21 cellular contexts compared by ENCODE assay signal in the genomic region with DNA sequence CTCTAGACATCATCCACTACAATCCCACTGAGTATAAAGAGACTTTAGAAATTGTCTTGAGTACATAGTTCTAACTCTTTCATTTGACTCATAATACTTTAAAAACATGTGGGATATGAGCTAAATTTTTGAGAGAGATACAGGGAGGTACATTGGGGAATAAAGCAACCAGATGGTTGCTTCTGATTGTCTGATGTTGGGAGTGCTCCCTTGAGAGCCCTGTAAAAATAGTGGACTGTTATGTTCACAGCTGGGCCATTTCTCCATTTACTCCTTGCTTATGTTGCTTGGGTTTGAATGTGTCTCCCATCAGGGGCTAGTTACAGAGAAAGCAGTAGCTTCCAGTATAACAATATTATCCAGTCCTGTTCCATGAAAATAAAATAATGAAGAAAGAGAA.
DNase-seq lines count a peak whose midpoint lies in the region; ATAC-seq, FAIRE-seq and TF ChIP-seq lines count a peak whose summit lies in the region.
"Had no signal": no experiment of that assay in that cellular context is flagged by ENCODE, and none has a peak within 500 bp of the region (broad histone marks: within the 10 kb centered on the region; RNA-seq: fewer than 3 reads in every experiment).

No MANE protein-coding gene starts in this region.

- H3K4me3 Mint-ChIP-seq in glutamatergic neuron (ENCODE audit: unreplicated experiment): peak overlapping the region; percentile 75
- H3K4me3 Mint-ChIP-seq: CD14-positive monocyte; CD4-positive, alpha-beta memory T cell; H9; IgD-negative memory B cell had no signal

- no peak overlapping the region for H3K4me3 ChIP-seq in BLaER1 treated with 17β-estradiol and CSF1 and Interleukin-3, amounts not matched to agents 10 nM and 100 nM
- H3K4me3 ChIP-seq in HepG2 (replicated peaks in 1 of 3; ENCODE audit: insufficient read depth in 1 of 3, low read depth in 2 of 3, low read length in 3 of 3): no peak overlapping the region
- H3K4me3 ChIP-seq: GM12878 had no signal

- intact Hi-C loops in HepG2 (cut with micrococcal nuclease; ENCODE audit: unreplicated experiment): no loop called here

- no peak for TF ChIP-seq RAD21 in HepG2 (CRISPR knock-in tag; IDR thresholded peaks at IDR 0.05)

- in situ Hi-C loops in HepG2 (cut with HindIII; ENCODE audit: extremely low pct_ligation_motif_present, low pct_unique_long_range_greater_than_20kb): no loop called here

- H3K4me2 ChIP-seq in BLaER1 treated with 17β-estradiol and CSF1 and Interleukin-3, amounts not matched to agents 10 nM and 100 nM: peak overlapping the region in 7 of 11 experiments; percentile 4 to 58 (median 33); a peak in 9 of 22 replicates
- no peak overlapping the region for H3K4me2 ChIP-seq in HepG2 (ENCODE audit: low read depth, low read length)

- no peaks in the 10 kb centered on the region for H3K27me3 ChIP-seq in BLaER1 treated with 17β-estradiol and CSF1 and Interleukin-3, amounts not matched to agents 10 nM and 100 nM
- no peaks in the 10 kb centered on the region for H3K27me3 ChIP-seq in HepG2 (ENCODE audit: control insufficient read depth in 1 of 2, insufficient read depth in 2 of 2, low read length in 2 of 2)
- H3K27me3 ChIP-seq: BE2C had no signal

- no peak for TF ChIP-seq POLR2A in HepG2 (IDR thresholded peaks at IDR 0.05; ENCODE audit: insufficient read depth in 1 of 2, low read depth in 2 of 2, low read length in 2 of 2)

- FAIRE-seq in HepG2 (lab: Jason Lieb, UNC): no peak
- FAIRE-seq: A204.1, GM12878, H1 had no signal

- POLR2A ChIA-PET in HepG2 (lab: Yijun Ruan, JAX): no interaction called here

- no peak for TF ChIP-seq EP300 in HepG2 (IDR thresholded peaks at IDR 0.05; ENCODE audit: low read depth in 2 of 2, low read length in 2 of 2)
- TF ChIP-seq EP300 in HepG2 (CRISPR knock-in tag; IDR thresholded peaks at IDR 0.05; ENCODE audit: borderline replicate concordance): no peak

- no peaks in the 10 kb centered on the region for H3K79me2 ChIP-seq in HepG2 (ENCODE audit: insufficient read depth, low read length)

- H4K20me1 ChIP-seq in BLaER1 treated with 17β-estradiol and CSF1 and Interleukin-3, amounts not matched to agents 10 nM and 100 nM: no peaks in the 10 kb centered on the region
- no peaks in the 10 kb centered on the region for H4K20me1 ChIP-seq in HepG2 (ENCODE audit: insufficient read depth, low read length)

- no peak for ATAC-seq in GM19395 (IDR thresholded peaks at IDR 0.05; ENCODE audit: unreplicated experiment)
- ATAC-seq in HepG2: no peak
- ATAC-seq: GM12878 had no signal

- peaks cover 0 to 98% (median 11%) of the 10 kb centered on the region in 11 experiments; a peak in 14 of 22 replicates for H3K36me3 ChIP-seq in BLaER1 treated with 17β-estradiol and CSF1 and Interleukin-3, amounts not matched to agents 10 nM and 100 nM
- H3K36me3 ChIP-seq in HepG2 (replicated peaks in 1 of 2; ENCODE audit: control insufficient read depth in 1 of 2, insufficient read depth in 2 of 2, low read length in 2 of 2): peaks cover 1 to 9% of the 10 kb centered on the region in 2 experiments; a peak in 3 of 5 replicates

- no peak overlapping the region for H2AFZ ChIP-seq in HepG2 (ENCODE audit: low read length)

- no peaks in the 10 kb centered on the region for H3K36me3 Mint-ChIP-seq in glutamatergic neuron (ENCODE audit: unreplicated experiment)

- H3K4me1 ChIP-seq in BLaER1 treated with 17β-estradiol and CSF1 and Interleukin-3, amounts not matched to agents 10 nM and 100 nM: peaks cover 0 to 15% (median 7%) of the 10 kb centered on the region in 10 experiments; a peak in 11 of 20 replicates
- H3K4me1 ChIP-seq in HepG2 (ENCODE audit: insufficient read depth, low read length): no peaks in the 10 kb centered on the region

- H3K27ac Mint-ChIP-seq in glutamatergic neuron (ENCODE audit: unreplicated experiment): peak overlapping the region; percentile 95
- H3K27ac Mint-ChIP-seq: CD4-positive, alpha-beta memory T cell; H9; IgD-negative memory B cell had no signal

- H3K9me3 ChIP-seq in BLaER1 treated with 17β-estradiol and CSF1 and Interleukin-3, amounts not matched to agents 10 nM and 100 nM (replicated peaks in 1 of 11): no peaks in the 10 kb centered on the region
- no peaks in the 10 kb centered on the region for H3K9me3 ChIP-seq in HepG2 (ENCODE audit: low read length)
- H3K9me3 ChIP-seq: BE2C had no signal

- H3K9me3 Mint-ChIP-seq in glutamatergic neuron (ENCODE audit: unreplicated experiment): peaks cover 8% of the 10 kb centered on the region
- H3K9me3 Mint-ChIP-seq: CD14-positive monocyte; CD4-positive, alpha-beta memory T cell; H9; IgD-negative memory B cell had no signal

- no TSS peak for BruUV-seq in HepG2 (replicated peaks; lab: Mats Ljungman, UMichigan)

- H3K9ac ChIP-seq in BLaER1 treated with 17β-estradiol and CSF1 and Interleukin-3, amounts not matched to agents 10 nM and 100 nM: no peak overlapping the region
- no peak overlapping the region for H3K9ac ChIP-seq in HepG2 (ENCODE audit: insufficient read depth, low read depth, low read length)

- DNase-seq in DMS 273 treated with DMSO at 0.1 percent for 48 hours (lab: John Stamatoyannopoulos, UW): peak; percentile 35
- DNase-seq in NCI-H2171 (lab: John Stamatoyannopoulos, UW): peak; percentile 83
- DNase-seq in glutamatergic neuron: no peak
- no peak for DNase-seq in NCI-H2196 treated with DMSO at 0.1 percent for 48 hours (lab: John Stamatoyannopoulos, UW; ENCODE audit: unreplicated experiment)
- no peak for DNase-seq in HepG2 (ENCODE audit: low spot score)
- DNase-seq: ACHN; BE2C; CD4-positive, alpha-beta memory T cell; DMS53; DND-41; EL; H9; KBM-7 had no signal

- CTCF ChIA-PET in HepG2 (lab: Yijun Ruan, JAX; ENCODE audit: low intra/inter-chr PET ratio, low total read pairs): no interaction called here

- peaks cover 24% of the 10 kb centered on the region for H3K4me1 Mint-ChIP-seq in glutamatergic neuron (ENCODE audit: low read depth, unreplicated experiment)
- H3K4me1 Mint-ChIP-seq: CD14-positive monocyte; CD4-positive, alpha-beta memory T cell had no signal

- H3K27ac ChIP-seq in BLaER1 treated with 17β-estradiol and CSF1 and Interleukin-3, amounts not matched to agents 10 nM and 100 nM: no peak overlapping the region
- no peak overlapping the region for H3K27ac ChIP-seq in HepG2 (ENCODE audit: extremely low read length, insufficient read depth, low read length)
- H3K27ac ChIP-seq: HL-60 had no signal

- H3K27me3 Mint-ChIP-seq in glutamatergic neuron (ENCODE audit: unreplicated experiment): peaks cover 2% of the 10 kb centered on the region
- H3K27me3 Mint-ChIP-seq: CD4-positive, alpha-beta memory T cell; IgD-negative memory B cell had no signal

- TF ChIP-seq CTCF in glutamatergic neuron (IDR thresholded peaks at IDR 0.05; ENCODE audit: partially characterized antibody, unreplicated experiment) (no peak), HepG2 (CRISPR knock-in tag; IDR thresholded peaks at IDR 0.05) (no peak)

TF ChIP-seq in HepG2, 621 proteins besides CTCF, POLR2A, EP300 and RAD21:
- TF ChIP-seq, protein P1, sequence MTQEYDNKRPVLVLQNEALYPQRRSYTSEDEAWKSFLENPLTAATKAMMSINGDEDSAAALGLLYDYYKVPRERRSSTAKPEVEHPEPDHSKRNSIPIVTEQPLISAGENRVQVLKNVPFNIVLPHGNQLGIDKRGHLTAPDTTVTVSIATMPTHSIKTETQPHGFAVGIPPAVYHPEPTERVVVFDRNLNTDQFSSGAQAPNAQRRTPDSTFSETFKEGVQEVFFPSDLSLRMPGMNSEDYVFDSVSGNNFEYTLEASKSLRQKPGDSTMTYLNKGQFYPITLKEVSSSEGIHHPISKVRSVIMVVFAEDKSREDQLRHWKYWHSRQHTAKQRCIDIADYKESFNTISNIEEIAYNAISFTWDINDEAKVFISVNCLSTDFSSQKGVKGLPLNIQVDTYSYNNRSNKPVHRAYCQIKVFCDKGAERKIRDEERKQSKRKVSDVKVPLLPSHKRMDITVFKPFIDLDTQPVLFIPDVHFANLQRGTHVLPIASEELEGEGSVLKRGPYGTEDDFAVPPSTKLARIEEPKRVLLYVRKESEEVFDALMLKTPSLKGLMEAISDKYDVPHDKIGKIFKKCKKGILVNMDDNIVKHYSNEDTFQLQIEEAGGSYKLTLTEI (CRISPR knock-in tag; conservative IDR thresholded peaks at IDR 0.05): no peak
- TF ChIP-seq HNF4A (CRISPR knock-in tag; IDR thresholded peaks at IDR 0.05) (no peak), ZSCAN30 (CRISPR knock-in tag; IDR thresholded peaks at IDR 0.05) (no peak), ZKSCAN1 (IDR thresholded peaks at IDR 0.05; ENCODE audit: low read length) (no peak)

Comparison
In these comparisons a context has a peak if more than half of its experiments do, and no peak if none do; other contexts are left out.
1. DNase-seq: peak in DMS 273 treated with DMSO at 0.1 percent for 48 hours (single experiment) and NCI-H2171 (single experiment); none in glutamatergic neuron (single experiment), NCI-H2196 treated with DMSO at 0.1 percent for 48 hours (single experiment) and HepG2 (single experiment).